ENCODE assay signal across 7 cellular contexts in the genomic region with DNA sequence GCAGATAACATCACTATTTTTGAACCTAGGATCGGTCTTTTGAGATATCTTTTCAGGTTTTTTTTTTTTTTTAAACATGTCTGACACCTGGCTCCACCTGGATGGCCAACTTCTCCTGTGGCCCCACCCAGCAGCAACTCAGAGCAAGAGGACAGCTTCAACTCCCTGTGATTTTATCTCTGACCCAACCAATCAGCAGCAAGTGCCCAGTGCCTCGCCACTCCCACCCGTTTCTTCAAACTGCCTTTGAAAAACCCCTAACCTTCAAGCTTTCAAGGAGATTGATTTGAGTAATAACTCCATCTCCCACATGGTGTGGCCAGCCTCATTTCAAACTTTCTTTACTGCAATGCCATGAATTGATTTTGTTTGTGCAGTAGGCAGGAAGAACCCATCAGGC. TPM values are rescaled to one million over a fixed set of nuclear protein-coding genes. Genes with fewer than 3 reads are reported as not detected.
"Had no signal": no experiment of that assay in that cellular context is flagged by ENCODE, and none has a peak within 500 bp of the region (broad histone marks: within the 10 kb centered on the region; RNA-seq: fewer than 3 reads in every experiment).

No MANE protein-coding gene starts in this region.

- H2AFZ ChIP-seq: GM23248 had no signal

- DNase-seq: GM23248, H7, HCEC 1CT, IMR-90, KBM-7 had no signal

- H3K9ac ChIP-seq: GM23248 had no signal

- FAIRE-seq: HTR-8/SVneo had no signal

- H3K4me3 ChIP-seq: GM23248 had no signal

- H3K27ac ChIP-seq: GM23248 had no signal

RNA-seq across cellular contexts. Expression of a gene that starts 19.0 kb away (rescaled TPM):
- total RNA-seq: HT-29, IMR-90 had no signal
- polyA plus RNA-seq: GM23248 had no signal
